Comparison of ENCODE assay signal across 12 cellular contexts in the genomic region with DNA sequence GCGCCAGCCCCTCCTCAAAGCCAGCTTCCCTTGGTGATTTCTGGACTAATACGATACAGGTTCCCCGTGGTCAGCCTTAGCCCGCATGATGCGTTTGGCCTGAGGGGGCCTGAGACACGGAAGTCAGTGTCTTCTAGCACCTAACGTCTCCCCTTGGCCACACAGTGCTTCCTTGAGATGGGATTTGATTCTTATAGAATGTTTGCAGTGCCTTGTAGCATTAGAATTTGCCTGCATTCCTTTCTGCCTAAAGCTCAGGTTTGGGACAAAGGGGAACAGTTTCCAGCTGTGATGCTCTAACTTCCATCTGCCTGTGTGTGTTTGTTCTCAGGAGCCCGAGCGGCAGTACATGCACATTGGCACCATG. TPM values are rescaled to one million over a fixed set of nuclear protein-coding genes. Genes with fewer than 3 reads are reported as not detected.
DNase-seq lines count a peak whose midpoint lies in the region; ATAC-seq and TF ChIP-seq lines count a peak whose summit lies in the region.
"Had no signal": no experiment of that assay in that cellular context is flagged by ENCODE, and none has a peak within 500 bp of the region (broad histone marks: within the 10 kb centered on the region; RNA-seq: fewer than 3 reads in every experiment).

No MANE protein-coding gene starts in this region.

- no peaks in the 10 kb centered on the region for H3K79me2 ChIP-seq in HCT116 (ENCODE audit: insufficient read depth, low read length)
- H3K79me2 ChIP-seq in Loucy (ENCODE audit: insufficient read depth, low read length), result no peaks in the 10 kb centered on the region

- H3K4me1 Mint-ChIP-seq in mesothelial cell of epicardium, result peaks cover 16% of the 10 kb centered on the region

- H3K4me3 Mint-ChIP-seq in mesothelial cell of epicardium, result no peak overlapping the region

- H3K27me3 ChIP-seq in HCT116 (ENCODE audit: insufficient read depth, low read length), result peaks cover 24% of the 10 kb centered on the region
- H3K27me3 ChIP-seq in Loucy (ENCODE audit: insufficient read depth, low read length, poor library complexity, severe bottlenecking), result no peaks in the 10 kb centered on the region
- H3K27me3 ChIP-seq in layer of hippocampus (ENCODE audit: control insufficient read depth, insufficient read depth, low read length), result no peaks in the 10 kb centered on the region
- H3K27me3 ChIP-seq: right lobe of liver, upper lobe of left lung had no signal

- RAD21 ChIA-PET in HCT116 (lab: Charles Lee; ENCODE audit: low non-redundant PET in 1 of 2, low total read pairs in 2 of 2, uncharacterized antibody in 2 of 2, unreplicated experiment in 2 of 2), result interaction anchor here in 1 of 2 experiments (1.2 kb wide), 1 partner anchor 55 kb away, joined by 3 read pairs; no protein-coding TSS in a partner anchor

- no peak for DNase-seq in HCT116 (ENCODE audit: low read depth, low spot score)
- no peak for DNase-seq in mesothelial cell of epicardium (ENCODE audit: low spot score in 2 of 2, unreplicated experiment in 2 of 2)
- no peak for DNase-seq in stimulated activated naive CD4-positive, alpha-beta T cell treated with Interleukin-2 at 50 U/mL for 16 hours (lab: John Stamatoyannopoulos, UW)
- no peak for DNase-seq in Kasumi-1 (lab: John Stamatoyannopoulos, UW)
- no peak for DNase-seq in NCI-H1092 (lab: John Stamatoyannopoulos, UW)

- H3K4me2 ChIP-seq in HCT116 (ENCODE audit: low read length) (peak overlapping the region; percentile 7; the same call in 1 of the 2 replicates), Loucy (ENCODE audit: low read depth, low read length, poor library complexity, severe bottlenecking) (peak overlapping the region; percentile 68)

- peaks cover 6% of the 10 kb centered on the region for H3K27me3 Mint-ChIP-seq in mesothelial cell of epicardium (ENCODE audit: low read depth)

- intact Hi-C loops in HCT116 (cut with micrococcal nuclease), result loop anchor here (2.0 kb wide), 1 partner anchor 1052 kb away; no protein-coding TSS in a partner anchor

- CTCF ChIA-PET in HCT116 (lab: Charles Lee), result interaction anchor here (1.0 to 1.9 kb wide), 2 partner anchors 9 to 30 kb away, joined by 3 to 4 read pairs; no protein-coding TSS in a partner anchor

- no peak overlapping the region for H3K27ac Mint-ChIP-seq in mesothelial cell of epicardium

- no peaks in the 10 kb centered on the region for H3K36me3 ChIP-seq in HCT116 (ENCODE audit: control insufficient read depth in 1 of 2, insufficient read depth in 2 of 2, low read length in 2 of 2)
- H3K36me3 ChIP-seq in Loucy (ENCODE audit: insufficient read depth, low read length), result no peaks in the 10 kb centered on the region
- H3K36me3 ChIP-seq: right lobe of liver, SJSA1, upper lobe of left lung had no signal

- H3K9me3 ChIP-seq in HCT116 (ENCODE audit: control insufficient read depth in 1 of 2, insufficient read depth in 1 of 2, low read depth in 1 of 2, low read length in 2 of 2) (no peaks in the 10 kb centered on the region), Loucy (ENCODE audit: insufficient read depth, low read depth, low read length) (no peaks in the 10 kb centered on the region)
- H3K9me3 ChIP-seq: right lobe of liver, SJSA1, upper lobe of left lung had no signal

- H3K4me3 ChIP-seq in HCT116 (replicated peaks in 1 of 2; ENCODE audit: low read depth in 1 of 2, low read length in 2 of 2) (no peak overlapping the region), Loucy (ENCODE audit: low read length, poor library complexity, severe bottlenecking) (peak overlapping the region; percentile 64)
- H3K4me3 ChIP-seq: right lobe of liver, SJSA1, upper lobe of left lung had no signal

- H4K20me1 ChIP-seq in HCT116 (ENCODE audit: insufficient read depth) (no peaks in the 10 kb centered on the region), Loucy (ENCODE audit: insufficient read depth, low read length, poor library complexity, severe bottlenecking) (no peaks in the 10 kb centered on the region)

- no peaks in the 10 kb centered on the region for H3K9me3 Mint-ChIP-seq in mesothelial cell of epicardium

- no peaks in the 10 kb centered on the region for H3K36me3 Mint-ChIP-seq in mesothelial cell of epicardium

- no TSS peak for BruUV-seq in HCT116 (replicated peaks; lab: Mats Ljungman, UMichigan)

- H2AFZ ChIP-seq in HCT116 (ENCODE audit: low read depth, low read length, poor library complexity, severe bottlenecking), result peak overlapping the region; percentile 54
- peak overlapping the region; percentile 74 for H2AFZ ChIP-seq in Loucy (ENCODE audit: low read length)

- no peaks in the 10 kb centered on the region for H3F3A ChIP-seq in Loucy (ENCODE audit: low read depth)

- ATAC-seq in GM18511 (IDR thresholded peaks at IDR 0.05; ENCODE audit: unreplicated experiment) (peak; percentile 6), HCT116 (peak; percentile 35; the same call in 1 of the 2 replicates)

- H3K9me2 ChIP-seq in HCT116 (ENCODE audit: insufficient read depth), result no peaks in the 10 kb centered on the region
- no peaks in the 10 kb centered on the region for H3K9me2 ChIP-seq in Loucy (replicated peaks; ENCODE audit: low read depth, low read length)

- POLR2A ChIA-PET in HCT116 (lab: Charles Lee), result no interaction called here

- no peak for TF ChIP-seq CTCF in HCT116 (IDR thresholded peaks at IDR 0.05 in 2 of 3, conservative IDR thresholded peaks at IDR 0.05 in 1 of 3; ENCODE audit: borderline replicate concordance in 1 of 3, insufficient read depth in 1 of 3, low read depth in 2 of 3, low read length in 2 of 3)
- TF ChIP-seq CTCF in Loucy (conservative IDR thresholded peaks at IDR 0.05; ENCODE audit: low read length), result no peak
- TF ChIP-seq CTCF in mesothelial cell of epicardium (IDR thresholded peaks at IDR 0.05; ENCODE audit: unreplicated experiment), result no peak

- no peak for TF ChIP-seq RAD21 in HCT116 (IDR thresholded peaks at IDR 0.05; ENCODE audit: low read depth)

- H3K9ac ChIP-seq in HCT116 (ENCODE audit: low read length) (no peak overlapping the region), Loucy (ENCODE audit: low read depth, low read length, poor library complexity, severe bottlenecking) (peak overlapping the region; percentile 60)

- no peak for TF ChIP-seq POLR2A in HCT116 (IDR thresholded peaks at IDR 0.05; ENCODE audit: borderline replicate concordance, extremely low read depth, insufficient read depth, insufficient read length)

- H3K4me1 ChIP-seq in HCT116 (ENCODE audit: control insufficient read depth in 1 of 2, insufficient read depth in 2 of 2, low read length in 2 of 2), result peaks cover 0 to 2% of the 10 kb centered on the region in 2 experiments; a peak in 1 of 4 replicates
- H3K4me1 ChIP-seq in Loucy (ENCODE audit: insufficient read depth, low read length, poor library complexity, severe bottlenecking), result peaks cover 30% of the 10 kb centered on the region
- H3K4me1 ChIP-seq: right lobe of liver, SJSA1 had no signal

- H3K27ac ChIP-seq in HCT116 (ENCODE audit: low read depth, low read length), result no peak overlapping the region
- H3K27ac ChIP-seq in layer of hippocampus (ENCODE audit: low read depth, low read length), result peak overlapping the region; percentile 39
- H3K27ac ChIP-seq: epithelial cell of prostate, right lobe of liver, SJSA1, upper lobe of left lung had no signal

TF ChIP-seq in HCT116, 20 proteins besides CTCF, POLR2A, EP300 and RAD21:
- TF ChIP-seq EZH2 (IDR thresholded peaks at IDR 0.05) (no peak), FOSL1 (IDR thresholded peaks at IDR 0.05; ENCODE audit: low read depth) (no peak)
- TF ChIP-seq, protein P1, sequence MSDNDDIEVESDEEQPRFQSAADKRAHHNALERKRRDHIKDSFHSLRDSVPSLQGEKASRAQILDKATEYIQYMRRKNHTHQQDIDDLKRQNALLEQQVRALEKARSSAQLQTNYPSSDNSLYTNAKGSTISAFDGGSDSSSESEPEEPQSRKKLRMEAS (IDR thresholded peaks at IDR 0.05), result no peak

RNA-seq across cellular contexts. Expression of a gene that starts 34.4 kb away (rescaled TPM):
- total RNA-seq in HCT116 (2021; ENCODE audit: unreplicated experiment), result not detected
- not detected in 2 replicates for polyA plus RNA-seq in HCT116 (2012)
- 0.35 to 1.3 TPM (median 0.85 TPM) in 3 replicates for total RNA-seq in mesothelial cell of epicardium
- total RNA-seq: SJSA1 had no signal

RNA-seq across cellular contexts. Expression of a gene that starts 52.3 kb away (rescaled TPM):
- 12.0 TPM for total RNA-seq in HCT116 (2021; ENCODE audit: unreplicated experiment)
- 5.6 and 8.3 TPM in 2 replicates for polyA plus RNA-seq in HCT116 (2012)
- total RNA-seq in mesothelial cell of epicardium, result 9.4 to 10.6 TPM (median 10.3 TPM) in 3 replicates

RNA-seq across cellular contexts. Expression of a gene that starts 52.4 kb away (rescaled TPM):
- total RNA-seq in HCT116 (2021; ENCODE audit: unreplicated experiment) (32.5 TPM), mesothelial cell of epicardium (40.5 to 44.1 TPM (median 40.7 TPM) in 3 replicates)
- 20.7 and 26.2 TPM in 2 replicates for polyA plus RNA-seq in HCT116 (2012)
